ENCODE assay signal across 17 cellular contexts in genomic region chr21:45860493-45861155, GRCh38.
"Had no signal": no experiment of that assay in that cellular context is flagged by ENCODE, and none has a peak within 500 bp of the region (broad histone marks: within the 10 kb centered on the region; RNA-seq: fewer than 3 reads in every experiment).

No MANE protein-coding gene starts in this region.

- H3K4me1 Mint-ChIP-seq: neural crest cell had no signal

- ATAC-seq: activated CD4-positive, CD25-positive, alpha-beta regulatory T cell treated with anti-CD3 and anti-CD28 coated beads, Interleukin-2, amount 50 U/mL, for 24 hours; pancreas; stimulated activated naive CD8-positive, alpha-beta T cell treated with anti-CD3 and anti-CD28 coated beads, Interleukin-15, Interleukin-2, amounts not matched to agents 100 U/mL and 50 U/mL, for 24 hours had no signal

- H3K27ac Mint-ChIP-seq: mesothelial cell of epicardium, type B pancreatic cell had no signal

- H3K4me3 ChIP-seq: esophagus squamous epithelium, pancreas, SK-N-MC, suprapubic skin had no signal

- H3K27ac ChIP-seq: esophagus squamous epithelium, pancreas, SK-N-MC, suprapubic skin had no signal

- H3K4me1 ChIP-seq: esophagus squamous epithelium, pancreas, suprapubic skin had no signal

- H3K9me3 ChIP-seq: esophagus squamous epithelium, pancreas, suprapubic skin had no signal

- H3K36me3 Mint-ChIP-seq: mesothelial cell of epicardium, type B pancreatic cell had no signal

- H3K27me3 ChIP-seq: pancreas had no signal

- H3K4me3 Mint-ChIP-seq: activated T-cell treated with anti-CD3 and anti-CD28 coated beads, Interleukin-2, amount 50 U/mL, for 4 hours; mesothelial cell of epicardium; neural crest cell; type B pancreatic cell had no signal

- DNase-seq: activated CD4-positive, alpha-beta T cell treated with anti-CD3 and anti-CD28 coated beads, Interleukin-2, amount 50 U/mL, for 1 hour; activated effector memory CD4-positive, alpha-beta T cell treated with Interleukin-2 at 50 U/mL for 16 hours; activated naive CD4-positive, alpha-beta T cell treated with anti-CD3 and anti-CD28 coated beads, Interleukin-2, amount 50 U/mL, for 16 hours; activated T-cell treated with anti-CD3 and anti-CD28 coated beads, Interleukin-2, amount 50 U/mL, for 4 hours; caudate nucleus; esophagus squamous epithelium; hippocampal formation; kidney glomerular epithelial cell; pancreas; stimulated activated CD4-positive, alpha-beta T cell treated with anti-CD3 and anti-CD28 coated beads, Interleukin-2, amount 100 ng/mL, for 48 hours; stimulated activated naive CD8-positive, alpha-beta T cell treated with anti-CD3 and anti-CD28 coated beads, Interleukin-15, Interleukin-2, amounts not matched to agents 100 U/mL and 50 U/mL, for 24 hours had no signal

- H3K9me3 Mint-ChIP-seq: activated T-cell treated with anti-CD3 and anti-CD28 coated beads, Interleukin-2, amount 50 U/mL, for 4 hours; mesothelial cell of epicardium; neural crest cell; type B pancreatic cell had no signal

- H3K36me3 ChIP-seq: esophagus squamous epithelium, pancreas, suprapubic skin had no signal
